Comparison of ENCODE assay signal across 13 cellular contexts in genomic region chrX:18210470-18210869, GRCh38. TPM values are rescaled to one million over a fixed set of nuclear protein-coding genes. Genes with fewer than 3 reads are reported as not detected.
DNase-seq lines count a peak whose midpoint lies in the region; ATAC-seq and TF ChIP-seq lines count a peak whose summit lies in the region.
"Had no signal": no experiment of that assay in that cellular context is flagged by ENCODE, and none has a peak within 500 bp of the region (broad histone marks: within the 10 kb centered on the region; RNA-seq: fewer than 3 reads in every experiment).

No MANE protein-coding gene starts in this region.

- no peaks in the 10 kb centered on the region for H3K36me3 Mint-ChIP-seq in neural progenitor cell

- H3F3A ChIP-seq in neural progenitor cell (ENCODE audit: low read depth) = no peaks in the 10 kb centered on the region

- H3K36me3 ChIP-seq in neural progenitor cell = no peaks in the 10 kb centered on the region
- no peaks in the 10 kb centered on the region for H3K36me3 ChIP-seq in ascending aorta

- intact Hi-C loops in left colon (cut with DNase I, micrococcal nuclease) = no loop called here
- intact Hi-C loops in ascending aorta (cut with DNase I) = no loop called here

- H3K9me3 Mint-ChIP-seq in neural progenitor cell = no peaks in the 10 kb centered on the region

- H3K4me3 ChIP-seq in neural progenitor cell (no peak overlapping the region), ascending aorta (no peak overlapping the region)

- H3K4me2 ChIP-seq in neural progenitor cell = no peak overlapping the region

- no peak overlapping the region for H3K9ac ChIP-seq in neural progenitor cell

- ATAC-seq in left colon = no peak
- no peak for ATAC-seq in omental fat pad (ENCODE audit: low FRiP score)
- no peak for ATAC-seq in GM21825 (IDR thresholded peaks at IDR 0.05; ENCODE audit: unreplicated experiment)
- ATAC-seq: activated CD4-positive, CD25-positive, alpha-beta regulatory T cell treated with anti-CD3 and anti-CD28 coated beads, Interleukin-2, amount 50 U/mL, for 24 hours had no signal

- H3K9me3 ChIP-seq in neural progenitor cell (ENCODE audit: low read depth) = no peaks in the 10 kb centered on the region
- no peaks in the 10 kb centered on the region for H3K9me3 ChIP-seq in ascending aorta

- H3K27me3 ChIP-seq in neural progenitor cell (no peaks in the 10 kb centered on the region), ascending aorta (no peaks in the 10 kb centered on the region)

- H3K4me1 Mint-ChIP-seq in neural progenitor cell = no peaks in the 10 kb centered on the region

- TF ChIP-seq CTCF in neural progenitor cell (IDR thresholded peaks at IDR 0.05) (peak; percentile 52), ascending aorta (IDR thresholded peaks at IDR 0.05) (peak in 1 of 3 experiments; percentile 27), omental fat pad (IDR thresholded peaks at IDR 0.05) (no peak)

- H3K4me3 Mint-ChIP-seq in neural progenitor cell = no peak overlapping the region

- H3K27me3 Mint-ChIP-seq in neural progenitor cell (ENCODE audit: insufficient read depth, low read depth) = peaks cover 3% of the 10 kb centered on the region

- H4K20me1 ChIP-seq in neural progenitor cell (ENCODE audit: low read depth) = no peaks in the 10 kb centered on the region

- H2AFZ ChIP-seq in neural progenitor cell (replicated peaks) = no peak overlapping the region

- H3K27ac ChIP-seq in neural progenitor cell = no peak overlapping the region
- H3K27ac ChIP-seq in ascending aorta = no peak overlapping the region

- no peaks in the 10 kb centered on the region for H3K79me2 ChIP-seq in neural progenitor cell (ENCODE audit: low read depth)

- DNase-seq in GM03348 (ENCODE audit: low spot score) = peak; percentile 7
- DNase-seq in NCI-H146 (lab: John Stamatoyannopoulos, UW) = peak; percentile 28
- DNase-seq in cerebellar cortex (ENCODE audit: low spot score) = peak; percentile 17
- DNase-seq in neural progenitor cell (ENCODE audit: low spot score) = no peak
- DNase-seq in left colon = no peak
- DNase-seq in ascending aorta (ENCODE audit: low spot score in 2 of 2) = no peak
- DNase-seq in omental fat pad (ENCODE audit: low spot score) = no peak
- DNase-seq: cerebellar nuclear complex; NCI-H446 treated with DMSO at 0.1 percent for 48 hours; stimulated activated CD4-positive, alpha-beta T cell treated with anti-CD3 and anti-CD28 coated beads, Interleukin-4, amount 100 ng/mL, for 4 hours had no signal

- no peak overlapping the region for H3K27ac Mint-ChIP-seq in neural progenitor cell

- no peaks in the 10 kb centered on the region for H3K4me1 ChIP-seq in neural progenitor cell
- H3K4me1 ChIP-seq in ascending aorta = no peaks in the 10 kb centered on the region

RNA-seq across cellular contexts. Expression of gene BEND2, which starts 10.2 kb away (rescaled TPM):
- not detected in 2 replicates for total RNA-seq in neural progenitor cell (ENCODE audit: low replicate concordance)
- not detected for total RNA-seq in left colon
- not detected for total RNA-seq in ascending aorta
- total RNA-seq in omental fat pad = not detected
- total RNA-seq: lower leg skin had no signal

Comparison
In these comparisons a context has a peak if more than half of its experiments do, and no peak if none do; other contexts are left out.
1. DNase-seq: peak in GM03348 (single experiment), NCI-H146 (single experiment) and cerebellar cortex (single experiment); none in neural progenitor cell (single experiment), left colon (0 of 2), ascending aorta (0 of 2) and omental fat pad (single experiment).